Comparison of ENCODE assay signal across 1 cellular context in the genomic region with DNA sequence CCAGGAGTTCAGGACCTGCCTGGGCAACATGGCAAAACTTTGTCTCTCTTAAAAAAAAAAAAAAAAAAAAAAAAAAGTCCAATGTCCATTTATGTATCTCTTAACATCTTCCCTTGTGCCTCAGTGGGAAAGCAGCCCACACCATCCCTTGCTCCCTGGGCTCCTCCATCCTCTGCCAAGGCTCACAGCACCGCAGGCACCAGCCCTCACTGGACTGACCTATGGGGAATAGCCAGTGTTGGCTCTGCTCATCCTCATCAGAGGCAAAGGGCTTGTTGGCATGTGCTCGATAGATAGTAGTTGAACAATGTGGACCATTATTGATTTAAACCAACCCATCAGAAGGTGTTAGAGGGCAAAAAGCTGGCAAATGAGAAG.
TF ChIP-seq lines count a peak whose summit lies in the region.

No MANE protein-coding gene starts in this region.

TF ChIP-seq in A549, 52 proteins besides CTCF, POLR2A, EP300 and RAD21 (continued from another document):
- TF ChIP-seq HMGXB4 (CRISPR knock-in tag; IDR thresholded peaks at IDR 0.05; ENCODE audit: borderline replicate concordance) = no peak
- TF ChIP-seq ZC3H11A (IDR thresholded peaks at IDR 0.05) = no peak
- TF ChIP-seq CBX2 (IDR thresholded peaks at IDR 0.05; ENCODE audit: borderline replicate concordance, low read depth) = no peak
- TF ChIP-seq RFX5 (IDR thresholded peaks at IDR 0.05) = no peak
- TF ChIP-seq ZSCAN20 (CRISPR knock-in tag; IDR thresholded peaks at IDR 0.05) = no peak
- TF ChIP-seq PHF8 (IDR thresholded peaks at IDR 0.05; ENCODE audit: borderline replicate concordance, low read depth) = no peak
- TF ChIP-seq TFCP2L1 (CRISPR knock-in tag; IDR thresholded peaks at IDR 0.05) = no peak
- TF ChIP-seq TP53 (CRISPR knock-in tag; IDR thresholded peaks at IDR 0.05) = no peak
- TF ChIP-seq, protein P1, sequence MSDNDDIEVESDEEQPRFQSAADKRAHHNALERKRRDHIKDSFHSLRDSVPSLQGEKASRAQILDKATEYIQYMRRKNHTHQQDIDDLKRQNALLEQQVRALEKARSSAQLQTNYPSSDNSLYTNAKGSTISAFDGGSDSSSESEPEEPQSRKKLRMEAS (IDR thresholded peaks at IDR 0.05) = no peak
- no peak for TF ChIP-seq MAZ (IDR thresholded peaks at IDR 0.05; ENCODE audit: borderline replicate concordance, low read depth, low read length)
- no peak for TF ChIP-seq SMC3 (IDR thresholded peaks at IDR 0.05)
